1 cellular context compared by ENCODE assay signal in the genomic region with DNA sequence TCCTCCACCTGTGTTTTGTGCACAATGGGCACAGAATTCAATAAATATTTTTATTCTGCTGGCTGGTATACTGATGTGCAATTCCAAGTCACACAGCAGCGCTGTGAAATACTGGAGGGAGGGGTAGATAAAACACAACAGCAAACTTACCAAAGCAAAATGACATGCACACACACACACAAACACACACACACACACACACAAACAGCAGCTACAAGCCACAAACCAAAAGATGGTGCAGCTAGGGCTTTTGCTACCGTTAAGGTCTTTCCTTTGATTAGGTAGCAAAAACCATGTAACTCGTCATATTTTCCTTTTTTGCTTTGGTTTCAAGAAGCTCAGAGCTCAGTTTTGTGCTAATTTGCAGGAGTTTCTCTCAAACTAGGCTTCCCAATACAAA.
TF ChIP-seq lines count a peak whose summit lies in the region.

No MANE protein-coding gene starts in this region.

TF ChIP-seq in H1, 55 proteins besides CTCF, POLR2A, EP300 and RAD21:
- no peak for TF ChIP-seq TAF7 (optimal IDR thresholded peaks at IDR 0.05; ENCODE audit: borderline replicate concordance, low read depth, low read length)
- no peak for TF ChIP-seq PHF8 (conservative IDR thresholded peaks at IDR 0.05; ENCODE audit: low read depth, low read length)
- TF ChIP-seq POLR2AphosphoS5 (IDR thresholded peaks at IDR 0.05; ENCODE audit: low read depth, low read length), result no peak
- TF ChIP-seq, protein P1, sequence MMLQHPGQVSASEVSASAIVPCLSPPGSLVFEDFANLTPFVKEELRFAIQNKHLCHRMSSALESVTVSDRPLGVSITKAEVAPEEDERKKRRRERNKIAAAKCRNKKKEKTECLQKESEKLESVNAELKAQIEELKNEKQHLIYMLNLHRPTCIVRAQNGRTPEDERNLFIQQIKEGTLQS (IDR thresholded peaks at IDR 0.05; ENCODE audit: insufficient read depth, low read depth, low read length), result no peak
- no peak for TF ChIP-seq ZNF274 (IDR thresholded peaks at IDR 0.05; ENCODE audit: borderline replicate concordance, extremely low read depth, low read length)
- no peak for TF ChIP-seq RNF2 (IDR thresholded peaks at IDR 0.05; ENCODE audit: borderline replicate concordance, low read depth, low read length, missing control alignments, poor library complexity, severe bottlenecking)
- no peak for TF ChIP-seq ATF2 (IDR thresholded peaks at IDR 0.05; ENCODE audit: low read length)
- no peak for TF ChIP-seq BACH1 (IDR thresholded peaks at IDR 0.05; ENCODE audit: low read length)
- no peak for TF ChIP-seq NRF1 (IDR thresholded peaks at IDR 0.05; ENCODE audit: low read depth, low read length)
- TF ChIP-seq GTF2F1 (IDR thresholded peaks at IDR 0.05; ENCODE audit: borderline replicate concordance, low read depth, low read length), result no peak
- TF ChIP-seq RBBP5 (IDR thresholded peaks at IDR 0.05; ENCODE audit: borderline replicate concordance, low read depth, low read length), result no peak
- no peak for TF ChIP-seq CREB1 (IDR thresholded peaks at IDR 0.05)
- no peak for TF ChIP-seq POU5F1 (IDR thresholded peaks at IDR 0.05; ENCODE audit: low read depth, low read length)
- no peak for TF ChIP-seq RXRA (IDR thresholded peaks at IDR 0.05; ENCODE audit: insufficient read depth, low read depth, low read length)
- TF ChIP-seq CBX5 (IDR thresholded peaks at IDR 0.05; ENCODE audit: low read depth, low read length), result no peak
- no peak for TF ChIP-seq EGR1 (IDR thresholded peaks at IDR 0.05; ENCODE audit: borderline replicate concordance, low read depth, low read length)
